23 cellular contexts compared by ENCODE assay signal in genomic region chr7:22205631-22206030, GRCh38.
"Had no signal": no experiment of that assay in that cellular context is flagged by ENCODE, and none has a peak within 500 bp of the region (broad histone marks: within the 10 kb centered on the region; RNA-seq: fewer than 3 reads in every experiment).

No MANE protein-coding gene starts in this region.

- H3K27ac ChIP-seq: hepatocyte, pancreas, vagina had no signal

- FAIRE-seq: pancreas had no signal

- H3K36me3 ChIP-seq: pancreas, vagina had no signal

- DNase-seq: activated CD4-positive, alpha-beta T cell treated with anti-CD3 and anti-CD28 coated beads for 36 hours; activated CD4-positive, alpha-beta T cell treated with anti-CD3 and anti-CD28 coated beads, Interleukin-2, amount 50 U/mL, for 4 hours; activated naive CD4-positive, alpha-beta T cell treated with Interleukin-2 at 50 U/mL for 16 hours; activated naive CD8-positive, alpha-beta T cell treated with anti-CD3 and anti-CD28 coated beads for 36 hours; activated T-cell treated with anti-CD3 and anti-CD28 coated beads, Interleukin-2, amount 50 U/mL, for 48 hours; amygdala; cerebellar nuclear complex; effector CD4-positive, alpha-beta T cell; erythroblast; foreskin fibroblast; immature natural killer cell; nephron progenitor cell; pancreas; stimulated activated CD4-positive, alpha-beta T cell treated with anti-CD3 and anti-CD28 coated beads, Interleukin-2, amount 100 ng/mL, for 48 hours; stimulated activated CD8-positive, alpha-beta memory T cell treated with anti-CD3 and anti-CD28 coated beads, Interleukin-4, amount 100 ng/mL, for 48 hours; stimulated activated naive B cell treated with anti-CD40 and anti-IgM and Interleukin-4, amounts not matched to agents 10 μg/mL and 1 μg/mL and 100 μg/mL, for 72 hours; T-helper 1 cell had no signal

- H3K4me3 ChIP-seq: hepatocyte, pancreas, smooth muscle cell, vagina had no signal

- H3K27me3 ChIP-seq: hepatocyte, pancreas, vagina had no signal

- H3K9me3 ChIP-seq: pancreas, vagina had no signal

- ATAC-seq: activated CD4-positive, alpha-beta T cell treated with anti-CD3 and anti-CD28 coated beads for 36 hours; left lobe of liver; pancreas; sciatic nerve; stimulated activated naive B cell treated with anti-CD40 and anti-IgM and Interleukin-4, amounts not matched to agents 10 μg/mL and 1 μg/mL and 100 μg/mL, for 72 hours; WTC11 had no signal
